Comparison of ENCODE assay signal across 9 cellular contexts in genomic region chr6:152984387-152984872, GRCh38. TPM values are rescaled to one million over a fixed set of nuclear protein-coding genes. Genes with fewer than 3 reads are reported as not detected.
DNase-seq lines count a peak whose midpoint lies in the region; ATAC-seq, FAIRE-seq and TF ChIP-seq lines count a peak whose summit lies in the region.
"Had no signal": no experiment of that assay in that cellular context is flagged by ENCODE, and none has a peak within 500 bp of the region (broad histone marks: within the 10 kb centered on the region; RNA-seq: fewer than 3 reads in every experiment).

No MANE protein-coding gene starts in this region.

- no peak for TF ChIP-seq CTCF in HepG2 (CRISPR knock-in tag; IDR thresholded peaks at IDR 0.05)
- TF ChIP-seq CTCF in uterus (IDR thresholded peaks at IDR 0.05), result no peak

- peak; percentile 6 for DNase-seq in GM03348 (ENCODE audit: low spot score)
- no peak for DNase-seq in HepG2 (ENCODE audit: low spot score)
- DNase-seq in uterus, result no peak
- DNase-seq in stimulated activated CD4-positive, alpha-beta T cell treated with anti-CD3 and anti-CD28 coated beads, Interleukin-15, amount 100 ng/mL, for 24 hours, result no peak
- no peak for DNase-seq in NCI-H226

- peaks cover 31% of the 10 kb centered on the region for H4K20me1 ChIP-seq in HepG2 (ENCODE audit: insufficient read depth, low read length)

- H3K4me1 Mint-ChIP-seq in activated T-helper 17 cell treated with anti-CD3 and anti-CD28 coated beads, Interleukin-2, amount 50 U/mL, for 72 hours, result peaks cover 25% of the 10 kb centered on the region

- H3K4me1 ChIP-seq in HepG2 (ENCODE audit: insufficient read depth, low read length) (peaks cover 43% of the 10 kb centered on the region), uterus (peaks cover 0 to 11% of the 10 kb centered on the region in 2 donors)

- H3K27ac ChIP-seq in HepG2 (ENCODE audit: extremely low read length, insufficient read depth, low read length), result peak overlapping the region; percentile 92
- peak overlapping the region; percentile 94 to 97 for H3K27ac ChIP-seq in uterus

- intact Hi-C loops in HepG2 (cut with micrococcal nuclease; ENCODE audit: unreplicated experiment) (loop anchor here (2.0 to 10.0 kb wide), 2 partner anchors 40 to 1590 kb away; partner anchors contain the start of gene ZBTB2), uterus (cut with DNase I; ENCODE audit: low total_unique reads) (no loop called here)

- H3K27me3 ChIP-seq in HepG2 (ENCODE audit: control insufficient read depth in 1 of 2, insufficient read depth in 2 of 2, low read length in 2 of 2) (no peaks in the 10 kb centered on the region; a peak in 1 of 5 replicates), uterus (no peaks in the 10 kb centered on the region)

- peak overlapping the region; percentile 94 for H3K27ac Mint-ChIP-seq in activated T-helper 17 cell treated with anti-CD3 and anti-CD28 coated beads, Interleukin-2, amount 50 U/mL, for 72 hours

- no peaks in the 10 kb centered on the region for H3K27me3 Mint-ChIP-seq in activated T-helper 17 cell treated with anti-CD3 and anti-CD28 coated beads, Interleukin-2, amount 50 U/mL, for 72 hours

- in situ Hi-C loops in HepG2 (cut with HindIII; ENCODE audit: extremely low pct_ligation_motif_present, low pct_unique_long_range_greater_than_20kb), result loop anchor here (25.0 kb wide), 1 partner anchor 697 kb away; no protein-coding TSS in a partner anchor

- FAIRE-seq in HepG2 (lab: Jason Lieb, UNC), result no peak
- FAIRE-seq: bronchial epithelial cell had no signal

- POLR2A ChIA-PET in HepG2 (lab: Yijun Ruan, JAX), result interaction anchor here (2.1 kb wide), 1 partner anchor 17 kb away, joined by 28 read pairs; the partner anchor contains the start of gene MTRF1L

- TF ChIP-seq RAD21 in HepG2 (CRISPR knock-in tag; IDR thresholded peaks at IDR 0.05), result no peak

- no TSS peak for BruUV-seq in HepG2 (replicated peaks; lab: Mats Ljungman, UMichigan)

- WGBS in HepG2 (ENCODE audit: low lambda C conversion rate), result 2% methylated on average over 8 of the region's 8 CpGs

- TF ChIP-seq POLR2A in HepG2 (IDR thresholded peaks at IDR 0.05; ENCODE audit: insufficient read depth in 1 of 2, low read depth in 2 of 2, low read length in 2 of 2), result no peak; a peak in 1 of 4 replicates
- TF ChIP-seq POLR2A in uterus (IDR thresholded peaks at IDR 0.05), result no peak

- H3K79me2 ChIP-seq in HepG2 (ENCODE audit: insufficient read depth, low read length), result peaks cover 69% of the 10 kb centered on the region

- ATAC-seq in GM19455 (IDR thresholded peaks at IDR 0.05; ENCODE audit: unreplicated experiment) (peak; percentile 23), HG03520 (IDR thresholded peaks at IDR 0.05; ENCODE audit: unreplicated experiment) (peak; percentile 25), HepG2 (no peak)
- ATAC-seq in activated T-helper 17 cell treated with anti-CD3 and anti-CD28 coated beads, Interleukin-2, amount 50 U/mL, for 72 hours (replicated peaks), result no peak

- TF ChIP-seq EP300 in HepG2 (IDR thresholded peaks at IDR 0.05; ENCODE audit: low read depth in 2 of 2, low read length in 2 of 2) (no peak), HepG2 (CRISPR knock-in tag; IDR thresholded peaks at IDR 0.05; ENCODE audit: borderline replicate concordance) (no peak)

- H3K9ac ChIP-seq in HepG2 (ENCODE audit: insufficient read depth, low read depth, low read length), result peak overlapping the region; percentile 85

- H3K9me3 Mint-ChIP-seq in activated T-helper 17 cell treated with anti-CD3 and anti-CD28 coated beads, Interleukin-2, amount 50 U/mL, for 72 hours, result no peaks in the 10 kb centered on the region

- peak overlapping the region; percentile 88 for H3K4me3 Mint-ChIP-seq in activated T-helper 17 cell treated with anti-CD3 and anti-CD28 coated beads, Interleukin-2, amount 50 U/mL, for 72 hours

- peaks cover 70% of the 10 kb centered on the region for H3K36me3 Mint-ChIP-seq in activated T-helper 17 cell treated with anti-CD3 and anti-CD28 coated beads, Interleukin-2, amount 50 U/mL, for 72 hours (ENCODE audit: low read depth)

- H3K4me2 ChIP-seq in HepG2 (ENCODE audit: low read depth, low read length), result peak overlapping the region; percentile 83

- H3K4me3 ChIP-seq in HepG2 (replicated peaks in 1 of 3; ENCODE audit: insufficient read depth in 1 of 3, low read depth in 2 of 3, low read length in 3 of 3) (peak overlapping the region; percentile 74 to 97 (median 84)), uterus (peak overlapping the region; percentile 60 to 62)

- no peaks in the 10 kb centered on the region for H3K9me3 ChIP-seq in HepG2 (ENCODE audit: low read length)
- no peaks in the 10 kb centered on the region for H3K9me3 ChIP-seq in uterus

- CTCF ChIA-PET in HepG2 (lab: Yijun Ruan, JAX; ENCODE audit: low intra/inter-chr PET ratio, low total read pairs), result no interaction called here

- H3K36me3 ChIP-seq in HepG2 (replicated peaks in 1 of 2; ENCODE audit: control insufficient read depth in 1 of 2, insufficient read depth in 2 of 2, low read length in 2 of 2) (no peaks in the 10 kb centered on the region), uterus (no peaks in the 10 kb centered on the region)

- peak overlapping the region; percentile 6 for H2AFZ ChIP-seq in HepG2 (ENCODE audit: low read length)

TF ChIP-seq in HepG2, 621 proteins besides CTCF, POLR2A, EP300 and RAD21 (continues in another document):
- 0 out of 2 replicates have a peak, but pooled peaks have one; percentile 19 for TF ChIP-seq ZNF614 (CRISPR knock-in tag; IDR thresholded peaks at IDR 0.05; ENCODE audit: borderline replicate concordance)
- TF ChIP-seq DNMT3B (CRISPR knock-in tag; conservative IDR thresholded peaks at IDR 0.05), result 0 out of 2 replicates have a peak, but pooled peaks have one; percentile 17
- peak; percentile 13; the same call in 1 of the 2 replicates for TF ChIP-seq MIXL1 (CRISPR knock-in tag; IDR thresholded peaks at IDR 0.05)
- TF ChIP-seq POLR2AphosphoS5 (IDR thresholded peaks at IDR 0.05; ENCODE audit: low read depth, low read length), result peak; percentile 33; the same call in 1 of the 2 replicates

RNA-seq across cellular contexts. Expression of gene FBXO5, which starts 1.6 kb away (rescaled TPM):
- 10 to 100 TPM; 39.7 to 41.4 TPM for total RNA-seq in activated T-helper 17 cell treated with anti-CD3 and anti-CD28 coated beads, Interleukin-2, amount 50 U/mL, for 72 hours
- total RNA-seq in HepG2 (2016; rRNA removed; fragmentation: Illumina TruSeq; extraction: Trizol) (41.5 and 53.4 TPM in 2 replicates), uterus (10 to 100 TPM in 1 of 4 donors, 1 to 10 TPM in 3; 1.8 to 27.8 (median 4.6) TPM)
- total RNA-seq in HepG2 (2016; cell fraction: cytosol; rRNA removed; fragmentation: Illumina TruSeq; extraction: Trizol; ENCODE audit: low read depth), result 12.2 and 13.1 TPM in 2 replicates
- 41.0 and 52.6 TPM in 2 replicates for total RNA-seq in HepG2 (2016; cell fraction: insoluble cytoplasmic fraction; rRNA removed; fragmentation: Illumina TruSeq; extraction: Trizol)
- 26.8 and 32.5 TPM in 2 replicates for total RNA-seq in HepG2 (2016; cell fraction: membrane; rRNA removed; fragmentation: Illumina TruSeq; extraction: Trizol)
- 33.7 and 33.8 TPM in 2 replicates for total RNA-seq in HepG2 (2016; cell fraction: nucleus; rRNA removed; fragmentation: Illumina TruSeq; extraction: Trizol)
- 9.5 and 15.8 TPM in 2 replicates for polyA plus RNA-seq in HepG2 (2011; rRNA removed)
- polyA plus RNA-seq in HepG2 (2011; cell fraction: cytosol; rRNA removed), result 7.8 and 8.3 TPM in 2 replicates
- polyA plus RNA-seq in HepG2 (2011; cell fraction: nucleus; rRNA removed), result 8.9 and 9.3 TPM in 2 replicates
- 9.9 and 16.2 TPM in 2 replicates for polyA plus RNA-seq in HepG2 (2012)
- 2.0 and 2.6 TPM in 2 replicates for polyA plus RNA-seq in HepG2 (2016; cell fraction: cytosol; fragmentation: Illumina TruSeq; extraction: Trizol; ENCODE audit: low read depth)
- polyA plus RNA-seq in HepG2 (2016; cell fraction: insoluble cytoplasmic fraction; fragmentation: Illumina TruSeq; extraction: Trizol; ENCODE audit: low read depth), result 50.6 and 54.8 TPM in 2 replicates
- 6.0 and 7.7 TPM in 2 replicates for polyA plus RNA-seq in HepG2 (2016; cell fraction: membrane; fragmentation: Illumina TruSeq; extraction: Trizol; ENCODE audit: low read depth)
- polyA plus RNA-seq in HepG2 (2016; cell fraction: nucleus; fragmentation: Illumina TruSeq; extraction: Trizol; ENCODE audit: insufficient read depth, low read depth), result 51.9 and 52.2 TPM in 2 replicates
- polyA minus RNA-seq in HepG2 (2011; rRNA and poly(A)+ RNA removed; ENCODE audit: low replicate concordance), result 2.0 and 4.4 TPM in 2 replicates
- polyA minus RNA-seq in HepG2 (2011; cell fraction: cytosol; rRNA and poly(A)+ RNA removed), result 7.6 and 9.1 TPM in 2 replicates
- polyA minus RNA-seq in HepG2 (2011; cell fraction: nucleus; rRNA and poly(A)+ RNA removed), result 24.9 and 29.1 TPM in 2 replicates

RNA-seq across cellular contexts. Expression of gene MTRF1L, which starts 18.1 kb away (rescaled TPM):
- 10 to 100 TPM; 15.4 to 22.4 TPM for total RNA-seq in activated T-helper 17 cell treated with anti-CD3 and anti-CD28 coated beads, Interleukin-2, amount 50 U/mL, for 72 hours
- total RNA-seq in HepG2 (2016; rRNA removed; fragmentation: Illumina TruSeq; extraction: Trizol) (28.7 and 32.4 TPM in 2 replicates), uterus (10 to 100 TPM in 3 of 4 donors, 1 to 10 TPM in 1; 9.5 to 26.4 (median 15.7) TPM)
- 25.5 and 28.3 TPM in 2 replicates for total RNA-seq in HepG2 (2016; cell fraction: cytosol; rRNA removed; fragmentation: Illumina TruSeq; extraction: Trizol; ENCODE audit: low read depth)
- 29.1 and 32.6 TPM in 2 replicates for total RNA-seq in HepG2 (2016; cell fraction: insoluble cytoplasmic fraction; rRNA removed; fragmentation: Illumina TruSeq; extraction: Trizol)
- 49.7 and 58.0 TPM in 2 replicates for total RNA-seq in HepG2 (2016; cell fraction: membrane; rRNA removed; fragmentation: Illumina TruSeq; extraction: Trizol)
- total RNA-seq in HepG2 (2016; cell fraction: nucleus; rRNA removed; fragmentation: Illumina TruSeq; extraction: Trizol), result 25.8 and 29.5 TPM in 2 replicates
- polyA plus RNA-seq in HepG2 (2011; rRNA removed), result 15.5 and 17.6 TPM in 2 replicates
- polyA plus RNA-seq in HepG2 (2011; cell fraction: cytosol; rRNA removed), result 6.5 and 9.8 TPM in 2 replicates
- polyA plus RNA-seq in HepG2 (2011; cell fraction: nucleus; rRNA removed), result 10.9 and 13.2 TPM in 2 replicates
- polyA plus RNA-seq in HepG2 (2012), result 17.1 and 18.1 TPM in 2 replicates
- 40.7 and 44.7 TPM in 2 replicates for polyA plus RNA-seq in HepG2 (2016; cell fraction: cytosol; fragmentation: Illumina TruSeq; extraction: Trizol; ENCODE audit: low read depth)
- 34.0 and 37.3 TPM in 2 replicates for polyA plus RNA-seq in HepG2 (2016; cell fraction: insoluble cytoplasmic fraction; fragmentation: Illumina TruSeq; extraction: Trizol; ENCODE audit: low read depth)
- 52.3 and 64.3 TPM in 2 replicates for polyA plus RNA-seq in HepG2 (2016; cell fraction: membrane; fragmentation: Illumina TruSeq; extraction: Trizol; ENCODE audit: low read depth)
- 26.9 and 27.4 TPM in 2 replicates for polyA plus RNA-seq in HepG2 (2016; cell fraction: nucleus; fragmentation: Illumina TruSeq; extraction: Trizol; ENCODE audit: insufficient read depth, low read depth)
- 7.1 and 8.9 TPM in 2 replicates for polyA minus RNA-seq in HepG2 (2011; rRNA and poly(A)+ RNA removed; ENCODE audit: low replicate concordance)
- 9.5 and 9.7 TPM in 2 replicates for polyA minus RNA-seq in HepG2 (2011; cell fraction: cytosol; rRNA and poly(A)+ RNA removed)
- polyA minus RNA-seq in HepG2 (2011; cell fraction: nucleus; rRNA and poly(A)+ RNA removed), result 72.9 and 92.7 TPM in 2 replicates

Comparison
In these comparisons a context has a peak if more than half of its experiments do, and no peak if none do; other contexts are left out.
1. ATAC-seq: peak in GM19455 (single experiment) and HG03520 (single experiment); none in activated T-helper 17 cell treated with anti-CD3 and anti-CD28 coated beads, Interleukin-2, amount 50 U/mL, for 72 hours (single experiment) and HepG2 (single experiment).